In the genomic region with DNA sequence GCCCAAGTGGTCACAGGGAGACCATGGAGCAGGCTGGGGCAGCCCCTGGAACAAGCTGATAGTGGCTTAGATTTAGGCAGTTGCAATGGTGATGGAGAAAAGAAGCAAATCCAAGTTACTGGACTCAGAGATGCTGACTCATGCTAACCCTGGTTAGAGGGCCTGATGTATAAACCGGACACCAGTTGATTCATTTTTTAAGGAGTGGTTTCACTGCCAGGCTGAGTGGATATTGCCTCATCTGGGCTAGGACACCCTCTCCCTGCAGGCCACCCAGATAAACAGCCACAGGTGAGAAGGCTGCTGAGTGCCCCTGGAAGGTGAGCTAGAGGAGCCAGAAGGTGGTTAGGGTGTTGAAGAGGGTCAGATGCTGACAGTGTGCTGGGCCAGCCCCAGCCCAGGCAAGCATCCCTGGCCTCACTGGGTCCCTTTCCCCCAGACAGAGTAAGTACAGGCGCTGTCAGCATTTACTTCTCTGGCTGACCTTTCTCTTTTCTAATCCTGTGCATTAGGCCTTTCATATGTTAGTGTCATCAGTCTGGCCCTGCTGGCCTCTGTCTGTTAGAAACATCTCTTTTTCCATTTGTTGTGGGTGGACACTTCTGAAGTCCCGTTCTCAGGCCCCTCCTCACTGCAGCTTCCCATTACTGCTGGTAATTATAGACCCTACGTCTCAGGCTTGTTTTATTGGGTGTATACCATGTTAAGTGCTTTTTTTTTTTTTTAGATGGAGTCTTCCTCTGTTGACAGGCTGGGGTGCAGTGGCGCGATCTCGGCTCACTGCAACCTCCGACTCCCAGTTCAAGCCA, we compare ENCODE assay signal across 14 cellular contexts. TPM values are rescaled to one million over a fixed set of nuclear protein-coding genes. Genes with fewer than 3 reads are reported as not detected.
DNase-seq lines count a peak whose midpoint lies in the region; TF ChIP-seq lines count a peak whose summit lies in the region.
"Had no signal": no experiment of that assay in that cellular context is flagged by ENCODE, and none has a peak within 500 bp of the region (broad histone marks: within the 10 kb centered on the region; RNA-seq: fewer than 3 reads in every experiment).

No MANE protein-coding gene starts in this region.

- in situ Hi-C loops in KBM-7 (cut with MboI; ENCODE audit: low pct_unique_long_range_greater_than_20kb, low sequenced_read_pairs), result no loop called here

- DNase-seq in Daoy (ENCODE audit: low read depth) (peak; percentile 50), M059J (ENCODE audit: low read depth) (peak; percentile 59), amniotic epithelial cell (ENCODE audit: low read depth) (peak; percentile 84), iris pigment epithelial cell (ENCODE audit: low read depth) (peak; percentile 67), dorsolateral prefrontal cortex (no peak), COR-L47 (lab: John Stamatoyannopoulos, UW) (no peak), pons (ENCODE audit: low spot score) (no peak), KBM-7 (no peak)
- DNase-seq: effector CD4-positive, alpha-beta T cell; GOT3; KG1; midbrain; Peyer's patch; retina had no signal

- H3K27ac ChIP-seq in dorsolateral prefrontal cortex, result peak overlapping the region in 4 of 59 donors; percentile 29 to 37 (median 31)
- H3K27ac ChIP-seq: Peyer's patch had no signal

- no peak for TF ChIP-seq CTCF in dorsolateral prefrontal cortex (IDR thresholded peaks at IDR 0.05 in 54 of 56, conservative IDR thresholded peaks at IDR 0.05 in 2 of 56; ENCODE audit: low read depth in 1 of 56, partially characterized antibody in 56 of 56)

- no peaks in the 10 kb centered on the region for H3K27me3 ChIP-seq in dorsolateral prefrontal cortex
- H3K27me3 ChIP-seq: Peyer's patch had no signal

- H3K4me3 ChIP-seq in dorsolateral prefrontal cortex, result no peak overlapping the region
- H3K4me3 ChIP-seq: Peyer's patch had no signal

- intact Hi-C loops in dorsolateral prefrontal cortex (cut with DNase I), result no loop called here

RNA-seq across cellular contexts. Expression of a gene that starts 13.5 kb away (rescaled TPM):
- total RNA-seq in Daoy (2014; rRNA removed; shearing (Covaris generic)), result 2.2 and 8.5 TPM in 2 replicates
- 20.1 and 34.9 TPM in 2 replicates for total RNA-seq in M059J (2014; rRNA removed; shearing (Covaris generic))
- 100 to 1,000 TPM; 192 to 410 (median 332) TPM for total RNA-seq in dorsolateral prefrontal cortex

Comparison
In these comparisons a context has a peak if more than half of its experiments do, and no peak if none do; other contexts are left out.
1. DNase-seq: peak in Daoy (single experiment), M059J (single experiment), amniotic epithelial cell (single experiment) and iris pigment epithelial cell (single experiment); none in dorsolateral prefrontal cortex (0 of 10), COR-L47 (single experiment), pons (single experiment) and KBM-7 (single experiment).